Comparison of ENCODE assay signal across 14 cellular contexts in the genomic region with DNA sequence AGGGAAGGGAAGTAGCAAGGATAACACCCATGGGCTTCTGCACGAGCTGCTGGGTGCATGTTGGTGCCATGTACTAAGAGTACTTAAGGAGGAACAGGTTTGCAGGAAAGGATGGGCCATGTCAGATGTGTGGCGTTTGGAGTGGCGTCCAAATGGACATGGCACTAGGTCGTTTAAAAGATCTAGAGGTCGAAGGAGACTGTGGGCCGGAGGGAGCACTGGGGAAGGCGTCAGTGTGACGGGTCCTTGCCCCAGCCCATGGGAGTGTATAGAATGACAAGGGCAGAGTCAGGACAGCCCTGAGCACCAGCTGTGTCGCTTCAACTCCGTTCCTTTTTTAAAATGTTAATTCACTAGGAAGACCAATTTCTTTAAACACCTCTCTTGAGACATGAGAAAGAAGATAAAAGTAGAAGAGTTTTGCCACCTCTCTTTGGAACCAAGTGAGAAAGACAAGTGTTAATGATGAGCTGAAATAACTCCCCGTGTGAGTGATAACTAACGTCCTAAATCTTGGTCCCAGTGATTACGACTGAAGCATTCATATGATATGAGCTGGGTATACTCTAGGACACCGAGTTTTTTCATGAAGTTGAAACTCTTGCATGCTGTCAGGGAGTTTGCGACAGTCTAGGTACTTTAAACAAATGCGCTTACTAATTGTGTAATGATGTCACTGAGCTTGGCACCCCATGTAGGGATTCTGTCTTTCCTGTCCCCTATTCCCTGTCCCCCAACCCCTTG. TPM values are rescaled to one million over a fixed set of nuclear protein-coding genes. Genes with fewer than 3 reads are reported as not detected.
DNase-seq lines count a peak whose midpoint lies in the region; ATAC-seq and TF ChIP-seq lines count a peak whose summit lies in the region.
"Had no signal": no experiment of that assay in that cellular context is flagged by ENCODE, and none has a peak within 500 bp of the region (broad histone marks: within the 10 kb centered on the region; RNA-seq: fewer than 3 reads in every experiment).

No MANE protein-coding gene starts in this region.

- H2BK12ac ChIP-seq in mesenchymal stem cell (ENCODE audit: low read length in 2 of 2): peak overlapping the region; percentile 17 to 49

- no peak overlapping the region for H2BK5ac ChIP-seq in mesenchymal stem cell (ENCODE audit: low read depth, low read length, poor library complexity, severe bottlenecking)

- H3K4me1 Mint-ChIP-seq in WTC11: peaks cover 14% of the 10 kb centered on the region

- H3K27me3 ChIP-seq in mesenchymal stem cell (ENCODE audit: control insufficient read depth in 1 of 2, insufficient read depth in 1 of 2, low read length in 2 of 2) (no peaks in the 10 kb centered on the region), tibial artery (no peaks in the 10 kb centered on the region)

- H3K79me1 ChIP-seq in mesenchymal stem cell (replicated peaks; ENCODE audit: low read length, poor library complexity, severe bottlenecking): peaks cover 5% of the 10 kb centered on the region

- H2AK5ac ChIP-seq in mesenchymal stem cell (ENCODE audit: low read length, severe bottlenecking): no peak overlapping the region

- H3K27me3 Mint-ChIP-seq in WTC11 (ENCODE audit: low read depth): no peaks in the 10 kb centered on the region
- H3K27me3 Mint-ChIP-seq: central memory CD8-positive, alpha-beta T cell had no signal

- H3K4me1 ChIP-seq in mesenchymal stem cell (ENCODE audit: control insufficient read depth, insufficient read depth, low read depth, low read length): peaks cover 8% of the 10 kb centered on the region
- H3K4me1 ChIP-seq in tibial artery: peaks cover 0 to 48% (median 29%) of the 10 kb centered on the region in 4 donors
- H3K4me1 ChIP-seq: prostate gland had no signal

- POLR2A ChIA-PET in WTC11 (lab: Charles Lee): no interaction called here

- H3K9me3 ChIP-seq in mesenchymal stem cell (ENCODE audit: control insufficient read depth, low read length) (no peaks in the 10 kb centered on the region), tibial artery (no peaks in the 10 kb centered on the region)
- H3K9me3 ChIP-seq: prostate gland had no signal

- H2BK120ac ChIP-seq in mesenchymal stem cell (ENCODE audit: low read depth, low read length): no peak overlapping the region

- peak overlapping the region in 1 of 2 experiments; percentile 41 for H3K18ac ChIP-seq in mesenchymal stem cell (ENCODE audit: low read depth in 1 of 2, low read length in 2 of 2)

- H3K27ac Mint-ChIP-seq in WTC11: peak overlapping the region; percentile 18; the same call in 1 of the 2 replicates

- no peak overlapping the region for H4K8ac ChIP-seq in mesenchymal stem cell (ENCODE audit: low read length)

- intact Hi-C loops in tibial artery (cut with DNase I; ENCODE audit: low total_unique reads): loop anchor here (5.0 kb wide), 1 partner anchor 422 kb away; no protein-coding TSS in a partner anchor

- TF ChIP-seq CTCF in WTC11 (IDR thresholded peaks at IDR 0.05) (no peak), tibial artery (IDR thresholded peaks at IDR 0.05) (no peak)

- CTCF ChIA-PET in WTC11 (lab: Charles Lee): no interaction called here

- no peak overlapping the region for H3K4me3 Mint-ChIP-seq in WTC11
- H3K4me3 Mint-ChIP-seq: central memory CD8-positive, alpha-beta T cell; GM23338 had no signal

- peaks cover 17% of the 10 kb centered on the region for H3K36me3 Mint-ChIP-seq in WTC11

- no peaks in the 10 kb centered on the region for H3K9me3 Mint-ChIP-seq in WTC11
- H3K9me3 Mint-ChIP-seq: central memory CD8-positive, alpha-beta T cell; GM23338 had no signal

- H3K23ac ChIP-seq in mesenchymal stem cell (ENCODE audit: low read length in 2 of 2): no peak overlapping the region

- 92% methylated on average over 12 of the region's 16 CpGs for WGBS in mesenchymal stem cell

- H3K4me3 ChIP-seq in mesenchymal stem cell (ENCODE audit: insufficient read depth in 1 of 2, low read depth in 1 of 2, low read length in 2 of 2) (peak overlapping the region in 1 of 2 experiments; percentile 55), tibial artery (no peak overlapping the region)
- H3K4me3 ChIP-seq: GM23338, prostate gland had no signal

- H3K14ac ChIP-seq in mesenchymal stem cell (ENCODE audit: low read length in 2 of 2): no peak overlapping the region

- no peak for ATAC-seq in WTC11
- no peak for ATAC-seq in GM19035 (IDR thresholded peaks at IDR 0.05; ENCODE audit: unreplicated experiment)
- ATAC-seq: GM23338, Panc1 had no signal

- no peak for DNase-seq in WTC11 (ENCODE audit: low spot score)
- DNase-seq in epithelial cell of prostate (ENCODE audit: low read depth, low spot score): no peak
- DNase-seq in mesenchymal stem cell: no peak
- no peak for DNase-seq in tibial artery
- DNase-seq in NOMO-1 (lab: John Stamatoyannopoulos, UW; ENCODE audit: unreplicated experiment in 2 of 2): no peak
- DNase-seq in activated CD8-positive, alpha-beta memory T cell treated with anti-CD3 and anti-CD28 coated beads, Interleukin-2, amount 50 U/mL, for 4 hours: no peak
- DNase-seq: activated CD4-positive, alpha-beta T cell treated with anti-CD3 and anti-CD28 coated beads, Interleukin-2, amount 50 U/mL, for 1 hour; NCI-H510A treated with DMSO at 0.1 percent for 48 hours; stimulated activated naive CD4-positive, alpha-beta T cell treated with Interleukin-2 at 50 U/mL for 16 hours had no signal

- no peak overlapping the region for H3K4me2 ChIP-seq in mesenchymal stem cell (ENCODE audit: low read length, poor library complexity, severe bottlenecking)
- H3K4me2 ChIP-seq: GM23338 had no signal

- H4K91ac ChIP-seq in mesenchymal stem cell (ENCODE audit: low read length): peak overlapping the region; percentile 52

- peak overlapping the region; percentile 21 for H3K9ac ChIP-seq in mesenchymal stem cell (ENCODE audit: low read length)

- H3K4ac ChIP-seq in mesenchymal stem cell (ENCODE audit: low read depth in 1 of 2, low read length in 2 of 2): peak overlapping the region in 1 of 2 experiments; percentile 56

- H2BK15ac ChIP-seq in mesenchymal stem cell (ENCODE audit: low read depth, poor library complexity, severe bottlenecking): peak overlapping the region; percentile 56

- H3K36me3 ChIP-seq in mesenchymal stem cell (ENCODE audit: control insufficient read depth in 1 of 2, insufficient read depth in 2 of 2, low read depth in 1 of 2, low read length in 2 of 2) (peaks cover 27 to 43% of the 10 kb centered on the region in 2 experiments), tibial artery (peaks cover 22 to 30% (median 26%) of the 10 kb centered on the region in 3 donors)
- H3K36me3 ChIP-seq: prostate gland had no signal

- H3K27ac ChIP-seq in epithelial cell of prostate: peak overlapping the region; percentile 71
- no peak overlapping the region for H3K27ac ChIP-seq in mesenchymal stem cell (ENCODE audit: low read length, poor library complexity, severe bottlenecking)
- peak overlapping the region; percentile 63 to 67 for H3K27ac ChIP-seq in tibial artery

- no peak overlapping the region for H2AFZ ChIP-seq in mesenchymal stem cell (ENCODE audit: low read depth, low read length)
- H2AFZ ChIP-seq: GM23338 had no signal

TF ChIP-seq in WTC11, 78 proteins besides CTCF, POLR2A, EP300 and RAD21 (continues in another document):
- TF ChIP-seq, protein P1, sequence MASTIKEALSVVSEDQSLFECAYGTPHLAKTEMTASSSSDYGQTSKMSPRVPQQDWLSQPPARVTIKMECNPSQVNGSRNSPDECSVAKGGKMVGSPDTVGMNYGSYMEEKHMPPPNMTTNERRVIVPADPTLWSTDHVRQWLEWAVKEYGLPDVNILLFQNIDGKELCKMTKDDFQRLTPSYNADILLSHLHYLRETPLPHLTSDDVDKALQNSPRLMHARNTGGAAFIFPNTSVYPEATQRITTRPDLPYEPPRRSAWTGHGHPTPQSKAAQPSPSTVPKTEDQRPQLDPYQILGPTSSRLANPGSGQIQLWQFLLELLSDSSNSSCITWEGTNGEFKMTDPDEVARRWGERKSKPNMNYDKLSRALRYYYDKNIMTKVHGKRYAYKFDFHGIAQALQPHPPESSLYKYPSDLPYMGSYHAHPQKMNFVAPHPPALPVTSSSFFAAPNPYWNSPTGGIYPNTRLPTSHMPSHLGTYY (CRISPR knock-in tag; IDR thresholded peaks at IDR 0.05): no peak
- TF ChIP-seq GABPB1 (CRISPR knock-in tag; IDR thresholded peaks at IDR 0.05) (no peak), SP1 (CRISPR knock-in tag; conservative IDR thresholded peaks at IDR 0.05) (no peak), NFYB (CRISPR knock-in tag; conservative IDR thresholded peaks at IDR 0.05; ENCODE audit: low read depth) (no peak), MXD4 (CRISPR knock-in tag; IDR thresholded peaks at IDR 0.05; ENCODE audit: borderline replicate concordance) (no peak)
- TF ChIP-seq, protein P2, sequence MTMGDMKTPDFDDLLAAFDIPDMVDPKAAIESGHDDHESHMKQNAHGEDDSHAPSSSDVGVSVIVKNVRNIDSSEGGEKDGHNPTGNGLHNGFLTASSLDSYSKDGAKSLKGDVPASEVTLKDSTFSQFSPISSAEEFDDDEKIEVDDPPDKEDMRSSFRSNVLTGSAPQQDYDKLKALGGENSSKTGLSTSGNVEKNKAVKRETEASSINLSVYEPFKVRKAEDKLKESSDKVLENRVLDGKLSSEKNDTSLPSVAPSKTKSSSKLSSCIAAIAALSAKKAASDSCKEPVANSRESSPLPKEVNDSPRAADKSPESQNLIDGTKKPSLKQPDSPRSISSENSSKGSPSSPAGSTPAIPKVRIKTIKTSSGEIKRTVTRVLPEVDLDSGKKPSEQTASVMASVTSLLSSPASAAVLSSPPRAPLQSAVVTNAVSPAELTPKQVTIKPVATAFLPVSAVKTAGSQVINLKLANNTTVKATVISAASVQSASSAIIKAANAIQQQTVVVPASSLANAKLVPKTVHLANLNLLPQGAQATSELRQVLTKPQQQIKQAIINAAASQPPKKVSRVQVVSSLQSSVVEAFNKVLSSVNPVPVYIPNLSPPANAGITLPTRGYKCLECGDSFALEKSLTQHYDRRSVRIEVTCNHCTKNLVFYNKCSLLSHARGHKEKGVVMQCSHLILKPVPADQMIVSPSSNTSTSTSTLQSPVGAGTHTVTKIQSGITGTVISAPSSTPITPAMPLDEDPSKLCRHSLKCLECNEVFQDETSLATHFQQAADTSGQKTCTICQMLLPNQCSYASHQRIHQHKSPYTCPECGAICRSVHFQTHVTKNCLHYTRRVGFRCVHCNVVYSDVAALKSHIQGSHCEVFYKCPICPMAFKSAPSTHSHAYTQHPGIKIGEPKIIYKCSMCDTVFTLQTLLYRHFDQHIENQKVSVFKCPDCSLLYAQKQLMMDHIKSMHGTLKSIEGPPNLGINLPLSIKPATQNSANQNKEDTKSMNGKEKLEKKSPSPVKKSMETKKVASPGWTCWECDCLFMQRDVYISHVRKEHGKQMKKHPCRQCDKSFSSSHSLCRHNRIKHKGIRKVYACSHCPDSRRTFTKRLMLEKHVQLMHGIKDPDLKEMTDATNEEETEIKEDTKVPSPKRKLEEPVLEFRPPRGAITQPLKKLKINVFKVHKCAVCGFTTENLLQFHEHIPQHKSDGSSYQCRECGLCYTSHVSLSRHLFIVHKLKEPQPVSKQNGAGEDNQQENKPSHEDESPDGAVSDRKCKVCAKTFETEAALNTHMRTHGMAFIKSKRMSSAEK (CRISPR knock-in tag; IDR thresholded peaks at IDR 0.05; ENCODE audit: borderline replicate concordance): no peak

RNA-seq across cellular contexts. Expression of a gene that starts 23.8 kb away (rescaled TPM):
- total RNA-seq in WTC11 (2021): 14.1 to 15.3 TPM (median 14.9 TPM) in 3 replicates
- polyA plus RNA-seq in mesenchymal stem cell (2013, experiment 1 of 2): 4.6 TPM
- polyA plus RNA-seq in mesenchymal stem cell (2013, experiment 2 of 2): 4.2 TPM
